8 cellular contexts compared by ENCODE assay signal in the genomic region with DNA sequence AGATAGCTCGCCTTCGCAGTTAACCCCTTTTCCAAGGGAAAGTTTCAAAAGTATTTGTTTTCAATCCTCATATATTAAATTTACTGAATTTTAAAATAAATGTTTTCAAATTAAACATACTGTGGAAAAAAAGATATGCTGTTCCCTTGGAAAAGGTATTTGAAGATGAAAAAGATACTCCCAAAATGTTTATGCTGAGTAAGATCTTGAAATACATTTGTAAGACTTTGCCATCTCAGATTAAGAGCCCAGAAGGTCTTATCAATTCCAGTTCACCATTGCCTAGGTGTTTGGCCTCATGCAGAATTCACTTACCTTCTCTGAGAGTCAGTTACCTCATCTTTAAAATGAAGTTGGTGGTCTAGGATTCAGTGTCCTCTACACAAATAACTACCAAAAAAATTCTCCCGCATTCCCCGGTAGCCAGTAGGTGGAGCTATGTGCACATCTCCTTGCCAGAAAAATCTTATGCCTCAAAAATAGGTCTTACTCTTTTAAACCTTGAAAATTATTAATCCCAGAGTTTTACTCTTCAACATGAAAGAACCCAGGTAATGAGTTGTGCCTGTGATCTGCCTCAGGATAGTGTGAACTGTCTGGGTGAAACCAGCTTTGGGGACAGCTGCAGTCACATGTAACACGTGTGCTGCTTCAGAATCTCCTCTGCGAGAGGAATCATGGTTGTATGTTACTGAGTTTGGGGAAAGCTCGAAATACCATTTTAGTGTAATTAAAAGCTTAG.
DNase-seq lines count a peak whose midpoint lies in the region; ATAC-seq and TF ChIP-seq lines count a peak whose summit lies in the region.

No MANE protein-coding gene starts in this region.

- H3K27me3 ChIP-seq in BJ (ENCODE audit: control insufficient read depth, insufficient read depth, low read length) (no peaks in the 10 kb centered on the region), OCI-LY1 (ENCODE audit: insufficient read depth, low read length) (no peaks in the 10 kb centered on the region), prostate gland (replicated peaks; ENCODE audit: insufficient read depth) (no peaks in the 10 kb centered on the region)

- H3K36me3 ChIP-seq in BJ (ENCODE audit: control insufficient read depth, insufficient read depth, low read length) (peaks cover 18% of the 10 kb centered on the region), OCI-LY1 (ENCODE audit: insufficient read depth, low read length) (peaks cover 48% of the 10 kb centered on the region), prostate gland (peaks cover 0 to 23% of the 10 kb centered on the region in 2 donors)

- H3K4me3 ChIP-seq in BJ (ENCODE audit: low read depth, low read length) (no peak overlapping the region), OCI-LY1 (ENCODE audit: low read depth, low read length, poor library complexity, severe bottlenecking) (no peak overlapping the region), foreskin fibroblast (ENCODE audit: low read depth in 1 of 2, low read length in 2 of 2) (no peak overlapping the region), prostate gland (no peak overlapping the region)

- H3K9me3 ChIP-seq in OCI-LY1 (ENCODE audit: low read length) = no peaks in the 10 kb centered on the region
- no peaks in the 10 kb centered on the region for H3K9me3 ChIP-seq in prostate gland

- POLR2A ChIA-PET in BJ (lab: Charles Lee) = no interaction called here

- H3K27me3 Mint-ChIP-seq in activated T-cell treated with anti-CD3 and anti-CD28 coated beads, Interleukin-2, amount 50 U/mL, for 72 hours (ENCODE audit: low read depth) = no peaks in the 10 kb centered on the region

- H3K9me2 ChIP-seq in OCI-LY1 (ENCODE audit: low read depth, low read length) = no peaks in the 10 kb centered on the region

- H3K4me1 ChIP-seq in OCI-LY1 (ENCODE audit: insufficient read depth, low read length, severe bottlenecking) = no peaks in the 10 kb centered on the region
- H3K4me1 ChIP-seq in prostate gland (replicated peaks) = no peaks in the 10 kb centered on the region

- H3K79me2 ChIP-seq in OCI-LY1 (ENCODE audit: insufficient read depth, low read length) = no peaks in the 10 kb centered on the region

- H3F3A ChIP-seq in OCI-LY1 (ENCODE audit: insufficient read depth, low read length) = no peaks in the 10 kb centered on the region

- H3K4me3 Mint-ChIP-seq in activated T-cell treated with anti-CD3 and anti-CD28 coated beads, Interleukin-2, amount 50 U/mL, for 72 hours = no peak overlapping the region

- intact Hi-C loops in prostate gland (cut with DNase I) = loop anchor here (10.0 kb wide), 1 partner anchor 325 kb away; the partner anchor contains the start of gene ERCC4

- no peak overlapping the region for H3K4me2 ChIP-seq in OCI-LY1 (ENCODE audit: low read length)

- WGBS in prostate gland = 52% methylated on average over 7 of the region's 7 CpGs

- H3K27ac Mint-ChIP-seq in activated T-cell treated with anti-CD3 and anti-CD28 coated beads, Interleukin-2, amount 50 U/mL, for 72 hours = peak overlapping the region; percentile 86

- H4K20me1 ChIP-seq in OCI-LY1 (ENCODE audit: insufficient read depth, low read length) = no peaks in the 10 kb centered on the region

- no peak overlapping the region for H2AFZ ChIP-seq in OCI-LY1 (ENCODE audit: low read length)

- H3K27ac ChIP-seq in OCI-LY1 (ENCODE audit: low read depth, low read length, poor library complexity, severe bottlenecking) (no peak overlapping the region), prostate gland (no peak overlapping the region)

- ATAC-seq in activated T-cell treated with anti-CD3 and anti-CD28 coated beads, Interleukin-2, amount 50 U/mL, for 72 hours (replicated peaks in 1 of 2) = no peak
- ATAC-seq in GM19351 (IDR thresholded peaks at IDR 0.05; ENCODE audit: unreplicated experiment) = no peak
- no peak for ATAC-seq in GM21786 (IDR thresholded peaks at IDR 0.05; ENCODE audit: unreplicated experiment)

- CTCF ChIA-PET in BJ (lab: Yijun Ruan, JAX) = interaction anchor here (0.6 to 3.4 kb wide), 31 partner anchors 9 to 366 kb away, joined by 3 to 24 read pairs (median 4); partner anchors contain the start of gene ERCC4

- H3K36me3 Mint-ChIP-seq in activated T-cell treated with anti-CD3 and anti-CD28 coated beads, Interleukin-2, amount 50 U/mL, for 72 hours (ENCODE audit: insufficient read depth in 2 of 2) = peaks cover 0 to 8% of the 10 kb centered on the region in 2 donors

- H3K4me1 Mint-ChIP-seq in activated T-cell treated with anti-CD3 and anti-CD28 coated beads, Interleukin-2, amount 50 U/mL, for 72 hours (ENCODE audit: low read depth) = peaks cover 16% of the 10 kb centered on the region

- H3K9ac ChIP-seq in OCI-LY1 (ENCODE audit: low read length) = no peak overlapping the region

- no peak for DNase-seq in BJ (ENCODE audit: low read depth)
- peak; percentile 10 for DNase-seq in GM19240 (ENCODE audit: insufficient read length, low spot score)
- DNase-seq in activated T-cell treated with anti-CD3 and anti-CD28 coated beads, Interleukin-2, amount 50 U/mL, for 72 hours = peak; percentile 33 to 46
- DNase-seq in foreskin fibroblast = peak; percentile 21 to 71
- no peak for DNase-seq in prostate gland (ENCODE audit: low spot score)

- H3K9me3 Mint-ChIP-seq in activated T-cell treated with anti-CD3 and anti-CD28 coated beads, Interleukin-2, amount 50 U/mL, for 72 hours = no peaks in the 10 kb centered on the region

- TF ChIP-seq CTCF in BJ (IDR thresholded peaks at IDR 0.05; ENCODE audit: insufficient read depth, low read depth, low read length) (peak; percentile 88), OCI-LY1 (IDR thresholded peaks at IDR 0.05; ENCODE audit: low read length) (peak; percentile 95), foreskin fibroblast (IDR thresholded peaks at IDR 0.05; ENCODE audit: low read depth, low read length) (peak; percentile 90), prostate gland (IDR thresholded peaks at IDR 0.05) (peak in 3 of 4 experiments; percentile 50 to 68 (median 68))

- no peak for TF ChIP-seq POLR2A in prostate gland (IDR thresholded peaks at IDR 0.05)

Comparison
In these comparisons a context has a peak if more than half of its experiments do, and no peak if none do; other contexts are left out.
1. DNase-seq: peak in GM19240 (single experiment), activated T-cell treated with anti-CD3 and anti-CD28 coated beads, Interleukin-2, amount 50 U/mL, for 72 hours (2 of 2) and foreskin fibroblast (2 of 2); none in BJ (single experiment) and prostate gland (single experiment).
2. Peak in every context shown above with its lines, with median percentiles within 50 percentile points of each other: CTCF ChIP-seq.